Comparison of ENCODE assay signal across 10 cellular contexts in genomic region chr16:72856797-72857196, GRCh38.
DNase-seq lines count a peak whose midpoint lies in the region; ATAC-seq, FAIRE-seq and TF ChIP-seq lines count a peak whose summit lies in the region.
"Had no signal": no experiment of that assay in that cellular context is flagged by ENCODE, and none has a peak within 500 bp of the region (broad histone marks: within the 10 kb centered on the region; RNA-seq: fewer than 3 reads in every experiment).

No MANE protein-coding gene starts in this region.

- no peak overlapping the region for H3K4me3 ChIP-seq in HL-60 (replicated peaks; ENCODE audit: insufficient read depth, low read length)
- no peak overlapping the region for H3K4me3 ChIP-seq in astrocyte of the cerebellum (ENCODE audit: low read depth, low read length)

- no peaks in the 10 kb centered on the region for H3K9me3 Mint-ChIP-seq in neural crest cell

- H3K27me3 Mint-ChIP-seq in neural crest cell (ENCODE audit: low read depth): no peaks in the 10 kb centered on the region

- DNase-seq in NCI-H82 (lab: John Stamatoyannopoulos, UW): peak; percentile 26
- no peak for DNase-seq in NCI-H82 treated with DMSO at 0.1 percent for 48 hours (lab: John Stamatoyannopoulos, UW; ENCODE audit: unreplicated experiment)
- DNase-seq in HL-60 (ENCODE audit: low read depth in 1 of 2, low spot score in 1 of 2): peak in 1 of 2 experiments; percentile 39
- no peak for DNase-seq in astrocyte of the cerebellum (ENCODE audit: low read depth)
- no peak for DNase-seq in neural crest cell (ENCODE audit: low read depth, low spot score)
- DNase-seq in GM19239 (ENCODE audit: insufficient read length, low spot score): no peak
- DNase-seq: activated T-cell treated with anti-CD3 and anti-CD28 coated beads for 4 hours; CD4-positive, alpha-beta memory T cell had no signal

- peak overlapping the region; percentile 25 for H3K4me3 Mint-ChIP-seq in neural crest cell
- H3K4me3 Mint-ChIP-seq: CD4-positive, alpha-beta memory T cell had no signal

- H3K36me3 Mint-ChIP-seq in neural crest cell (ENCODE audit: low read depth): no peaks in the 10 kb centered on the region
- H3K36me3 Mint-ChIP-seq: CD4-positive, alpha-beta memory T cell had no signal

- no peak overlapping the region for H3K27ac ChIP-seq in HL-60 (replicated peaks)

- peak overlapping the region; percentile 46 for H3K27ac Mint-ChIP-seq in neural crest cell (ENCODE audit: unreplicated experiment)
- H3K27ac Mint-ChIP-seq: CD4-positive, alpha-beta memory T cell had no signal

- FAIRE-seq in GM19239 (lab: Jason Lieb, UNC): no peak

- ATAC-seq in GM21529 (IDR thresholded peaks at IDR 0.05; ENCODE audit: unreplicated experiment) (no peak), HG02623 (IDR thresholded peaks at IDR 0.05; ENCODE audit: unreplicated experiment) (no peak)

- TF ChIP-seq CTCF in HL-60 (IDR thresholded peaks at IDR 0.05; ENCODE audit: insufficient read depth, low read length) (peak; percentile 16), astrocyte of the cerebellum (IDR thresholded peaks at IDR 0.05; ENCODE audit: low read depth, low read length, missing control alignments) (peak; percentile 60), neural crest cell (conservative IDR thresholded peaks at IDR 0.05) (peak; percentile 43)

- in situ Hi-C loops in astrocyte of the cerebellum (cut with HindIII; ENCODE audit: low sequenced_read_pairs): no loop called here

- H3K4me1 Mint-ChIP-seq in neural crest cell: peaks cover 56% of the 10 kb centered on the region

- H3K27me3 ChIP-seq in HL-60 (ENCODE audit: insufficient read depth, poor library complexity, severe bottlenecking): no peaks in the 10 kb centered on the region
